In genomic region chr12:12441891-12442461, GRCh38 we compare ENCODE assay signal across 8 cellular contexts.
DNase-seq lines count a peak whose midpoint lies in the region; ATAC-seq and TF ChIP-seq lines count a peak whose summit lies in the region.

No MANE protein-coding gene starts in this region.

- no peak overlapping the region for H3K4me3 Mint-ChIP-seq in WTC11

- H3K4me3 ChIP-seq in NB4 (ENCODE audit: low read depth, low read length) (no peak overlapping the region), right atrium auricular region (no peak overlapping the region), thoracic aorta (no peak overlapping the region)

- H3K36me3 ChIP-seq in right atrium auricular region: no peaks in the 10 kb centered on the region
- H3K36me3 ChIP-seq in thoracic aorta: no peaks in the 10 kb centered on the region

- no peak overlapping the region for H3K27ac Mint-ChIP-seq in WTC11

- H3K9me3 ChIP-seq in right atrium auricular region (no peaks in the 10 kb centered on the region), thoracic aorta (no peaks in the 10 kb centered on the region)

- peaks cover 5% of the 10 kb centered on the region for H3K9me3 Mint-ChIP-seq in WTC11

- in situ Hi-C loops in ACHN (cut with HindIII; ENCODE audit: low pct_ligation_motif_present, low pct_unique_long_range_greater_than_20kb, low sequenced_read_pairs): no loop called here

- peaks cover 0 to 32% of the 10 kb centered on the region in 2 donors for H3K4me1 ChIP-seq in right atrium auricular region
- H3K4me1 ChIP-seq in thoracic aorta (ENCODE audit: control insufficient read depth in 1 of 2, low read depth in 2 of 2): peaks cover 24 to 49% of the 10 kb centered on the region in 2 donors

- peak overlapping the region; percentile 41 to 59 for H3K27ac ChIP-seq in right atrium auricular region
- peak overlapping the region; percentile 82 to 87 for H3K27ac ChIP-seq in thoracic aorta

- H3K27me3 Mint-ChIP-seq in WTC11 (ENCODE audit: low read depth): no peaks in the 10 kb centered on the region

- no peak for TF ChIP-seq POLR2A in NB4 (IDR thresholded peaks at IDR 0.05; ENCODE audit: extremely low read depth, insufficient read length)

- peaks cover 10% of the 10 kb centered on the region for H3K4me1 Mint-ChIP-seq in WTC11

- TF ChIP-seq CTCF in NB4 (IDR thresholded peaks at IDR 0.05; ENCODE audit: low read depth, low read length): no peak
- TF ChIP-seq CTCF in right atrium auricular region (IDR thresholded peaks at IDR 0.05): no peak
- no peak for TF ChIP-seq CTCF in thoracic aorta (IDR thresholded peaks at IDR 0.05)
- no peak for TF ChIP-seq CTCF in WTC11 (IDR thresholded peaks at IDR 0.05)

- CTCF ChIA-PET in WTC11 (lab: Charles Lee): interaction anchor here (0.9 kb wide), 1 partner anchor 62 kb away, joined by 3 read pairs; no protein-coding TSS in a partner anchor

- H3K27me3 ChIP-seq in right atrium auricular region: no peaks in the 10 kb centered on the region
- H3K27me3 ChIP-seq in thoracic aorta (replicated peaks; ENCODE audit: insufficient read depth): no peaks in the 10 kb centered on the region

- DNase-seq in NB4 (ENCODE audit: low read depth): peak; percentile 49
- DNase-seq in activated T-cell treated with anti-CD3 and anti-CD28 coated beads, Interleukin-2, amount 50 U/mL, for 48 hours: peak; percentile 71 to 74
- DNase-seq in right atrium auricular region (ENCODE audit: low spot score): no peak
- DNase-seq in thoracic aorta (ENCODE audit: low spot score): no peak
- no peak for DNase-seq in ACHN
- no peak for DNase-seq in WTC11 (ENCODE audit: low spot score)

- H3K36me3 Mint-ChIP-seq in WTC11: peaks cover 5% of the 10 kb centered on the region

- POLR2A ChIA-PET in WTC11 (lab: Charles Lee): no interaction called here

- ATAC-seq in thoracic aorta (ENCODE audit: insufficient number of reproducible peaks, low FRiP score, low read depth) (peak; percentile 8), GM21515 (IDR thresholded peaks at IDR 0.05; ENCODE audit: unreplicated experiment) (no peak), HG03571 (IDR thresholded peaks at IDR 0.05; ENCODE audit: unreplicated experiment) (no peak), WTC11 (no peak)

TF ChIP-seq in WTC11, 78 proteins besides CTCF, POLR2A, EP300 and RAD21:
- TF ChIP-seq ZNF671 (CRISPR knock-in tag; IDR thresholded peaks at IDR 0.05) (no peak), CREB1 (CRISPR knock-in tag; IDR thresholded peaks at IDR 0.05) (no peak), ZBTB21 (CRISPR knock-in tag; IDR thresholded peaks at IDR 0.05; ENCODE audit: borderline replicate concordance) (no peak), JUN (CRISPR knock-in tag; IDR thresholded peaks at IDR 0.05) (no peak), ZNF416 (CRISPR knock-in tag; IDR thresholded peaks at IDR 0.05) (no peak), CREM (CRISPR knock-in tag; IDR thresholded peaks at IDR 0.05) (no peak), ZNF425 (CRISPR knock-in tag; conservative IDR thresholded peaks at IDR 0.05) (no peak), ZBTB43 (CRISPR knock-in tag; IDR thresholded peaks at IDR 0.05) (no peak), E2F1 (CRISPR knock-in tag; IDR thresholded peaks at IDR 0.05) (no peak), ZNF396 (CRISPR knock-in tag; IDR thresholded peaks at IDR 0.05; ENCODE audit: borderline replicate concordance) (no peak), JAZF1 (CRISPR knock-in tag; IDR thresholded peaks at IDR 0.05) (no peak), ELF4 (CRISPR knock-in tag; IDR thresholded peaks at IDR 0.05; ENCODE audit: low read depth) (no peak), FOXP1 (CRISPR knock-in tag; IDR thresholded peaks at IDR 0.05; ENCODE audit: borderline replicate concordance) (no peak), STAT6 (CRISPR knock-in tag; conservative IDR thresholded peaks at IDR 0.05; ENCODE audit: low read depth) (no peak), ZNF263 (CRISPR knock-in tag; IDR thresholded peaks at IDR 0.05; ENCODE audit: low read depth) (no peak), SP1 (CRISPR knock-in tag; conservative IDR thresholded peaks at IDR 0.05) (no peak), ZSCAN18 (CRISPR knock-in tag; IDR thresholded peaks at IDR 0.05) (no peak), NR3C1 (CRISPR knock-in tag; conservative IDR thresholded peaks at IDR 0.05; ENCODE audit: low read depth) (no peak), SMAD4 (CRISPR knock-in tag; IDR thresholded peaks at IDR 0.05) (no peak), ZNF423 (CRISPR knock-in tag; IDR thresholded peaks at IDR 0.05) (no peak)
TF ChIP-seq in WTC11: peak in this region for 0.

Comparison
In these comparisons a context has a peak if more than half of its experiments do, and no peak if none do; other contexts are left out.
1. DNase-seq: peak in NB4 (single experiment) and activated T-cell treated with anti-CD3 and anti-CD28 coated beads, Interleukin-2, amount 50 U/mL, for 48 hours (2 of 2); none in right atrium auricular region (single experiment), thoracic aorta (single experiment), ACHN (single experiment) and WTC11 (single experiment).